7 cellular contexts compared by ENCODE assay signal in genomic region chr3:161371441-161372320, GRCh38. TPM values are rescaled to one million over a fixed set of nuclear protein-coding genes. Genes with fewer than 3 reads are reported as not detected.
DNase-seq lines count a peak whose midpoint lies in the region; ATAC-seq and TF ChIP-seq lines count a peak whose summit lies in the region.

A gene with protein sequence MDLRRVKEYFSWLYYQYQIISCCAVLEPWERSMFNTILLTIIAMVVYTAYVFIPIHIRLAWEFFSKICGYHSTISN (minus strand): TSS chr3:161371517. CDS start chr3:161346323, 25,194 bp downstream.

- WGBS in esophagus, 2 donors = 1% methylated on average over 53 of the region's 53 CpGs

- H3K4me1 ChIP-seq in esophagus (ENCODE audit: control insufficient read depth in 2 of 2, insufficient read depth in 2 of 2, low read length in 1 of 2) (peaks cover 0 to 2% of the 10 kb centered on the region in 2 donors), muscle layer of colon (ENCODE audit: insufficient read depth, low read length) (peaks cover 11% of the 10 kb centered on the region)

- H3K27me3 ChIP-seq in esophagus (ENCODE audit: control insufficient read depth in 1 of 2, insufficient read depth in 2 of 2, low read length in 2 of 2) (no peaks in the 10 kb centered on the region), muscle layer of colon (ENCODE audit: control insufficient read depth in 1 of 2, insufficient read depth in 2 of 2, low read length in 2 of 2) (peaks cover 0 to 17% of the 10 kb centered on the region in 2 donors)

- peak within 1 kb of the TSS; percentile 61 to 79 for H3K4me3 ChIP-seq in esophagus (ENCODE audit: low read depth in 1 of 2, low read length in 2 of 2)
- peak within 1 kb of the TSS; percentile 62 to 81 for H3K4me3 ChIP-seq in muscle layer of colon (ENCODE audit: low read depth in 1 of 2, low read length in 2 of 2)

- TF ChIP-seq POLR2A in GM18505 (IDR thresholded peaks at IDR 0.05; ENCODE audit: borderline replicate concordance, extremely low read depth, insufficient read depth, insufficient read length) = no peak

- ATAC-seq in GM18505 (IDR thresholded peaks at IDR 0.05; ENCODE audit: unreplicated experiment) (peak; percentile 61), HG02884 (IDR thresholded peaks at IDR 0.05; ENCODE audit: unreplicated experiment) (peak; percentile 51)

- H3K36me3 ChIP-seq in esophagus (ENCODE audit: control insufficient read depth in 2 of 2, insufficient read depth in 2 of 2, low read length in 1 of 2) (no peaks in the 10 kb centered on the region), muscle layer of colon (ENCODE audit: insufficient read depth, low read length) (no peaks in the 10 kb centered on the region)

- DNase-seq in NCI-H510A (lab: John Stamatoyannopoulos, UW) (peak; percentile 35), activated T-cell treated with anti-CD3 and anti-CD28 coated beads for 4 hours (peak; percentile 42), substantia nigra (lab: John Stamatoyannopoulos, UW) (peak in 27 of 49 donors; percentile 4 to 75 (median 23))

- H3K9ac ChIP-seq in muscle layer of colon (ENCODE audit: low read length) = no peak within 1 kb of the TSS

- H3K9me3 ChIP-seq in esophagus (ENCODE audit: control insufficient read depth in 2 of 2, insufficient read depth in 1 of 2, low read depth in 1 of 2, low read length in 1 of 2) (no peaks in the 10 kb centered on the region), muscle layer of colon (ENCODE audit: low read length) (no peaks in the 10 kb centered on the region)

- H3K27ac ChIP-seq in esophagus (ENCODE audit: low read depth in 2 of 2, low read length in 1 of 2) (peak within 1 kb of the TSS; percentile 83), muscle layer of colon (ENCODE audit: low read depth, low read length) (no peak within 1 kb of the TSS), substantia nigra (ENCODE audit: low read depth, low read length, poor library complexity, severe bottlenecking) (peak within 1 kb of the TSS; percentile 38)

RNA-seq across cellular contexts. Expression of the gene that starts here (rescaled TPM):
- polyA plus RNA-seq in esophagus = 10 to 100 TPM in 1 of 2 donors, 1 to 10 TPM in 1; 6.8 to 15.2 TPM
